In genomic region chr17:36132421-36132831, GRCh38 we compare ENCODE assay signal across 17 cellular contexts. TPM values are rescaled to one million over a fixed set of nuclear protein-coding genes. Genes with fewer than 3 reads are reported as not detected.
A peak's percentile ranks its signal among the peaks of the same experiment; 100 is the strongest.
DNase-seq lines count a peak whose midpoint lies in the region; ATAC-seq and TF ChIP-seq lines count a peak whose summit lies in the region.
"Had no signal": no experiment of that assay in that cellular context is flagged by ENCODE, and none has a peak within 500 bp of the region (broad histone marks: within the 10 kb centered on the region; RNA-seq: fewer than 3 reads in every experiment).

No MANE protein-coding gene starts in this region.

- peaks cover 97% of the 10 kb centered on the region for H3K4me1 Mint-ChIP-seq in activated B cell treated with CpG ODN at 0.5 μM for 24 hours
- peaks cover 41 to 75% of the 10 kb centered on the region in 2 donors for H3K4me1 Mint-ChIP-seq in natural killer cell

- CTCF ChIA-PET in activated B cell treated with CpG ODN at 0.5 μM for 24 hours (lab: Charles Lee), result interaction anchor here (1.0 to 2.6 kb wide), 4 partner anchors 10 to 157 kb away, joined by 3 to 16 read pairs (median 5); no protein-coding TSS in a partner anchor

- peak overlapping the region; percentile 52 for H3K4me3 Mint-ChIP-seq in activated B cell treated with CpG ODN at 0.5 μM for 24 hours
- no peak overlapping the region for H3K4me3 Mint-ChIP-seq in natural killer cell
- H3K4me3 Mint-ChIP-seq: CD4-positive, alpha-beta T cell had no signal

- TF ChIP-seq CTCF in activated B cell treated with CpG ODN at 0.5 μM for 24 hours (IDR thresholded peaks at IDR 0.05) (no peak), natural killer cell (IDR thresholded peaks at IDR 0.05) (no peak)

- H3K27ac Mint-ChIP-seq in activated B cell treated with CpG ODN at 0.5 μM for 24 hours, result peak overlapping the region; percentile 67
- peak overlapping the region; percentile 35 to 49 for H3K27ac Mint-ChIP-seq in natural killer cell
- H3K27ac Mint-ChIP-seq: CD4-positive, alpha-beta T cell had no signal

- DNase-seq in activated B cell treated with CpG ODN at 0.5 μM for 24 hours (no peak), natural killer cell (no peak), AG08395 (ENCODE audit: low spot score) (no peak), T1000 (lab: John Stamatoyannopoulos, UW) (no peak), NCI-H2227 (lab: John Stamatoyannopoulos, UW; ENCODE audit: unreplicated experiment) (no peak)
- DNase-seq: BE2C; CD4-positive, alpha-beta T cell; DMS53; NCI-H1436; NCI-H2081 treated with DMSO at 0.1 percent for 48 hours; NCI-H2227 treated with DMSO at 0.1 percent for 48 hours; NCI-H524 had no signal

- H3K36me3 Mint-ChIP-seq in activated B cell treated with CpG ODN at 0.5 μM for 24 hours (ENCODE audit: low read depth), result no peaks in the 10 kb centered on the region
- peaks cover 34% of the 10 kb centered on the region for H3K36me3 Mint-ChIP-seq in natural killer cell

- peaks cover 6% of the 10 kb centered on the region for H3K9me3 Mint-ChIP-seq in activated B cell treated with CpG ODN at 0.5 μM for 24 hours
- no peaks in the 10 kb centered on the region for H3K9me3 Mint-ChIP-seq in natural killer cell
- H3K9me3 Mint-ChIP-seq: CD4-positive, alpha-beta T cell had no signal

- ATAC-seq in GM21381 (IDR thresholded peaks at IDR 0.05; ENCODE audit: unreplicated experiment) (peak; percentile 47), activated B cell treated with CpG ODN at 0.5 μM for 24 hours (ENCODE audit: low read depth) (peak; percentile 70), natural killer cell (no peak), HG03039 (IDR thresholded peaks at IDR 0.05; ENCODE audit: unreplicated experiment) (no peak)
- ATAC-seq: K562, Panc1, Right ventricle myocardium inferior had no signal

- POLR2A ChIA-PET in activated B cell treated with CpG ODN at 0.5 μM for 24 hours (lab: Charles Lee), result interaction anchor here (0.6 to 2.5 kb wide), 9 partner anchors 11 to 412 kb away, joined by 3 to 13 read pairs (median 3); partner anchors contain the start of genes CCL3, CCL4 and GGNBP2

- intact Hi-C loops in activated B cell treated with CpG ODN at 0.5 μM for 24 hours (cut with micrococcal nuclease) (loop anchor here (2.0 kb wide), 2 partner anchors 22 to 42 kb away; partner anchors contain the start of gene CCL3), natural killer cell (cut with micrococcal nuclease) (no loop called here)

- H3K27me3 Mint-ChIP-seq in activated B cell treated with CpG ODN at 0.5 μM for 24 hours, result no peaks in the 10 kb centered on the region
- peaks cover 0 to 2% of the 10 kb centered on the region in 2 donors for H3K27me3 Mint-ChIP-seq in natural killer cell (ENCODE audit: low read depth in 2 of 2)

RNA-seq across cellular contexts. Expression of gene CCL4, which starts 28.8 kb away (rescaled TPM):
- total RNA-seq in activated B cell treated with CpG ODN at 0.5 μM for 24 hours, result 68.8 and 82.1 TPM in 2 replicates
- 100 to 1,000 TPM; 360 to 532 (median 476) TPM for total RNA-seq in natural killer cell

RNA-seq across cellular contexts. Expression of gene CCL3, which starts 42.5 kb away (rescaled TPM):
- total RNA-seq in activated B cell treated with CpG ODN at 0.5 μM for 24 hours (74.4 and 74.5 TPM in 2 replicates), natural killer cell (100 to 1,000 TPM; 381 to 547 (median 450) TPM)
- total RNA-seq: Right ventricle myocardium inferior had no signal

RNA-seq across cellular contexts. Expression of gene TBC1D3B, which starts 44.0 kb away (rescaled TPM):
- total RNA-seq in activated B cell treated with CpG ODN at 0.5 μM for 24 hours (8.3 and 12.8 TPM in 2 replicates), natural killer cell (10 to 100 TPM in 1 of 3 donors, 1 to 10 TPM in 2; 4.3 to 10.7 (median 8.2) TPM)

Comparison
In these comparisons a context has a peak if more than half of its experiments do, and no peak if none do; other contexts are left out.
1. ATAC-seq: peak in GM21381 (single experiment) and activated B cell treated with CpG ODN at 0.5 μM for 24 hours (single experiment); none in natural killer cell (0 of 3) and HG03039 (single experiment).